ENCODE assay signal across 8 cellular contexts in genomic region chr6:105431226-105431625, GRCh38. TPM values are rescaled to one million over a fixed set of nuclear protein-coding genes. Genes with fewer than 3 reads are reported as not detected.
DNase-seq lines count a peak whose midpoint lies in the region; ATAC-seq and TF ChIP-seq lines count a peak whose summit lies in the region.

No MANE protein-coding gene starts in this region.

- H3K36me3 ChIP-seq in SJSA1 (no peaks in the 10 kb centered on the region), gastrocnemius medialis (no peaks in the 10 kb centered on the region)

- H3K27me3 ChIP-seq in SJSA1 (replicated peaks) (no peaks in the 10 kb centered on the region), gastrocnemius medialis (no peaks in the 10 kb centered on the region)

- peak overlapping the region; percentile 17; the same call in 1 of the 2 replicates for H3K27ac ChIP-seq in SJSA1
- H3K27ac ChIP-seq in gastrocnemius medialis: no peak overlapping the region

- no peak overlapping the region for H3K4me3 ChIP-seq in SJSA1
- no peak overlapping the region for H3K4me3 ChIP-seq in gastrocnemius medialis

- ATAC-seq in gastrocnemius medialis (no peak), GM18519 (IDR thresholded peaks at IDR 0.05; ENCODE audit: low FRiP score, unreplicated experiment) (no peak)
- no peak for ATAC-seq in activated CD4-positive, CD25-positive, alpha-beta regulatory T cell treated with anti-CD3 and anti-CD28 coated beads, Interleukin-2, amount 50 U/mL, for 24 hours

- in situ Hi-C loops in gastrocnemius medialis (cut with MboI; ENCODE audit: low sequenced_read_pairs in 4 of 4): loop anchor here in 3 of 4 donors (25.0 kb wide), 1 partner anchor 1131 kb away; no protein-coding TSS in a partner anchor

- no peak for TF ChIP-seq POLR2A in gastrocnemius medialis (IDR thresholded peaks at IDR 0.05)

- H3K4me1 ChIP-seq in SJSA1 (replicated peaks) (peaks cover 43% of the 10 kb centered on the region), gastrocnemius medialis (no peaks in the 10 kb centered on the region)

- DNase-seq in NCI-H446 (lab: John Stamatoyannopoulos, UW): peak; percentile 34 to 36
- no peak for DNase-seq in NCI-H446 treated with DMSO at 0.1 percent for 48 hours (lab: John Stamatoyannopoulos, UW)
- DNase-seq in HuH-7 (ENCODE audit: low spot score): peak; percentile 18
- peak in 1 of 2 experiments; percentile 53 for DNase-seq in SJSA1 (ENCODE audit: low read depth in 1 of 2, low spot score in 2 of 2)
- DNase-seq in fibroblast of gingiva (ENCODE audit: low read depth): peak; percentile 47
- no peak for DNase-seq in gastrocnemius medialis

- TF ChIP-seq CTCF in gastrocnemius medialis (IDR thresholded peaks at IDR 0.05 in 4 of 5, conservative IDR thresholded peaks at IDR 0.05 in 1 of 5): peak in 4 of 5 experiments; percentile 10 to 47 (median 28)

- intact Hi-C loops in gastrocnemius medialis (cut with DNase I; ENCODE audit: low total_unique reads): loop anchor here (5.0 kb wide), 2 partner anchors 881 to 1136 kb away; no protein-coding TSS in a partner anchor

- H3K9me3 ChIP-seq in SJSA1 (replicated peaks): no peaks in the 10 kb centered on the region
- no peaks in the 10 kb centered on the region for H3K9me3 ChIP-seq in gastrocnemius medialis

RNA-seq across cellular contexts. Expression of gene PREP, which starts 28.3 kb away (rescaled TPM):
- 14.8 and 17.1 TPM in 2 replicates for total RNA-seq in SJSA1 (2014; rRNA removed; shearing (Covaris generic))
- 10 to 100 TPM; 34.6 to 71.8 (median 51.8) TPM for total RNA-seq in gastrocnemius medialis

Comparison
In these comparisons a context has a peak if more than half of its experiments do, and no peak if none do; other contexts are left out.
1. DNase-seq: peak in NCI-H446 (2 of 2), HuH-7 (single experiment) and fibroblast of gingiva (single experiment); none in NCI-H446 treated with DMSO at 0.1 percent for 48 hours (single experiment) and gastrocnemius medialis (0 of 2).